In the genomic region with DNA sequence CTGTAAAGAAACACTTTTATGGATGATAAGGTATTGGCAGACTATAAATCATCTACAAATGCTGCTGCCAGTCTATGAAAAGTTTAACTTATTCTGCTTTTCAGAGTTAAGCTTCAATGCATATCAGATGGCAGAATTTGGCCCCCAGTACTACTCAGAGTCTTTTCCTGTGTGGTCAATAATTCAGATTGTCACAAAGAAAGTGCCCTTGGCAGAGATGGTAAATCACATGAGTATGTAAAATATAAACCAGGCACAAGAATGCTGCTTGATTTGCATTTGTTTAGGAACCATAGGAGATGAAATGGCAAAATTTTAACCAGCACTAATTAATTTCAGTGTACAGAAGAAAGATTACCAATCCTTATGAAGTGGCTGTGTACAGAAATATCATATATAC, we compare ENCODE assay signal across 3 cellular contexts.
"Had no signal": no experiment of that assay in that cellular context is flagged by ENCODE, and none has a peak within 500 bp of the region (broad histone marks: within the 10 kb centered on the region; RNA-seq: fewer than 3 reads in every experiment).

No MANE protein-coding gene starts in this region.

- H3K4me3 ChIP-seq: GM12878 had no signal

- ATAC-seq: GM12878 had no signal

- DNase-seq: GDM1, GF-D8 had no signal
